ENCODE assay signal across 23 cellular contexts in genomic region chr13:45216193-45216592, GRCh38. TPM values are rescaled to one million over a fixed set of nuclear protein-coding genes. Genes with fewer than 3 reads are reported as not detected.
"Had no signal": no experiment of that assay in that cellular context is flagged by ENCODE, and none has a peak within 500 bp of the region (broad histone marks: within the 10 kb centered on the region; RNA-seq: fewer than 3 reads in every experiment).

No MANE protein-coding gene starts in this region.

- DNase-seq: activated CD4-positive, alpha-beta T cell treated with anti-CD3 and anti-CD28 coated beads, Interleukin-2, amount 50 U/mL, for 1 hour; activated CD4-positive, CD25-positive, alpha-beta regulatory T cell treated with anti-CD3 and anti-CD28 coated beads, Interleukin-2, amount 50 U/mL, for 72 hours; activated naive CD4-positive, alpha-beta T cell treated with anti-CD3 and anti-CD28 coated beads for 36 hours; activated T-cell treated with anti-CD3 and anti-CD28 coated beads, Interleukin-2, amount 50 U/mL, for 24 hours; anterior cingulate cortex; brain microvascular endothelial cell; caudate nucleus; dermis blood vessel endothelial cell; effector CD8-positive, alpha-beta T cell; erythroblast; foreskin fibroblast; heart right ventricle; kidney; naive thymus-derived CD4-positive, alpha-beta T cell; stimulated activated CD4-positive, alpha-beta T cell treated with anti-CD3 and anti-CD28 coated beads, Interleukin-4, amount 100 ng/mL, for 4 hours; T-helper 1 cell; WERI-Rb-1 had no signal

- H3K4me3 ChIP-seq: heart right ventricle, lung, right atrium auricular region, thoracic aorta, vagina had no signal

- H3K27ac Mint-ChIP-seq: activated naive CD4-positive, alpha-beta T cell treated with anti-CD3 and anti-CD28 coated beads for 36 hours; activated T-cell treated with anti-CD3 and anti-CD28 coated beads, Interleukin-2, amount 50 U/mL, for 24 hours; naive thymus-derived CD4-positive, alpha-beta T cell; type B pancreatic cell had no signal

- H3K4me3 Mint-ChIP-seq: activated naive CD4-positive, alpha-beta T cell treated with anti-CD3 and anti-CD28 coated beads for 36 hours; activated T-cell treated with anti-CD3 and anti-CD28 coated beads, Interleukin-2, amount 50 U/mL, for 24 hours; naive thymus-derived CD4-positive, alpha-beta T cell; type B pancreatic cell had no signal

- H3K36me3 ChIP-seq: brain microvascular endothelial cell, heart right ventricle, right atrium auricular region, thoracic aorta, vagina, WERI-Rb-1 had no signal

- H3K9me3 Mint-ChIP-seq: activated naive CD4-positive, alpha-beta T cell treated with anti-CD3 and anti-CD28 coated beads for 36 hours; activated T-cell treated with anti-CD3 and anti-CD28 coated beads, Interleukin-2, amount 50 U/mL, for 24 hours; naive thymus-derived CD4-positive, alpha-beta T cell had no signal

- ATAC-seq: heart right ventricle; left lobe of liver; naive thymus-derived CD4-positive, alpha-beta T cell had no signal

- H3K9me3 ChIP-seq: heart right ventricle, right atrium auricular region, thoracic aorta, vagina had no signal

- H3K27me3 Mint-ChIP-seq: activated T-cell treated with anti-CD3 and anti-CD28 coated beads, Interleukin-2, amount 50 U/mL, for 24 hours; naive thymus-derived CD4-positive, alpha-beta T cell; type B pancreatic cell had no signal

- H3K27ac ChIP-seq: brain microvascular endothelial cell, heart right ventricle, right atrium auricular region, thoracic aorta, vagina, WERI-Rb-1 had no signal

- H3K27me3 ChIP-seq: brain microvascular endothelial cell, heart right ventricle, right atrium auricular region, vagina had no signal

RNA-seq across cellular contexts. Expression of gene KCTD4, which starts 15.3 kb away (rescaled TPM):
- total RNA-seq: activated naive CD4-positive, alpha-beta T cell treated with anti-CD3 and anti-CD28 coated beads for 36 hours; dermis blood vessel endothelial cell; left lobe of liver; lung; naive thymus-derived CD4-positive, alpha-beta T cell; thoracic aorta; vagina had no signal
